In genomic region chr6:3128381-3129108, GRCh38 we compare ENCODE assay signal across 1 cellular context.
TF ChIP-seq lines count a peak whose summit lies in the region.

No MANE protein-coding gene starts in this region.

TF ChIP-seq in K562, 482 proteins besides CTCF, POLR2A, EP300 and RAD21:
- no peak for TF ChIP-seq YBX1 (IDR thresholded peaks at IDR 0.05)
- TF ChIP-seq SIX5 (IDR thresholded peaks at IDR 0.05; ENCODE audit: borderline replicate concordance in 1 of 2, insufficient read depth in 1 of 2, low read depth in 1 of 2, low read length in 2 of 2) = no peak
- 0 out of 2 replicates have a peak, but pooled peaks have one; percentile 31 for TF ChIP-seq ATF7 (IDR thresholded peaks at IDR 0.05)
- no peak for TF ChIP-seq ZNF12 (CRISPR knock-in tag; IDR thresholded peaks at IDR 0.05)
- TF ChIP-seq ATF3 (IDR thresholded peaks at IDR 0.05) = peak; percentile 58; the same call in 1 of the 2 replicates
- TF ChIP-seq ATF3 (CRISPR knock-in tag; conservative IDR thresholded peaks at IDR 0.05) = no peak
- TF ChIP-seq ZC3H8 (IDR thresholded peaks at IDR 0.05) = no peak
- no peak for TF ChIP-seq ZBTB5 (IDR thresholded peaks at IDR 0.05)
